Comparison of ENCODE assay signal across 17 cellular contexts in the genomic region with DNA sequence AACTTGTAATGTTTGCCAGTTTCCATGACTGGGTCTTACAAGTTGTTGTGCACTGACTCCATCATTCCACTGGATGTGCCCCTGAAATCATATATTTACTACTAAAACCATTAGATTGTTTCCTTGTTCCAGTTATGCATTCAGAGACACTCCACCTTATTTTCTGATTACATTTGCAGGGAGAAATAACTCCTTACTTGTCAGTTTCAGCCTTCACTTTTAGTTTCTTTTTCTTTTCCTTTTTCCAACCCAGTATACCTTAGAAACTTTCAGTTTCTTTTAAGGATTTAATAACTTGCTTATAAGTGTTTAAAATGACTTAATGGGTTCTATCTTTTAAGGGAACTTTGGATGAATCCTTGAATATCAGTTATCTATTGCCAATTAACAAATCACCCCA. TPM values are rescaled to one million over a fixed set of nuclear protein-coding genes. Genes with fewer than 3 reads are reported as not detected.
DNase-seq lines count a peak whose midpoint lies in the region; ATAC-seq and TF ChIP-seq lines count a peak whose summit lies in the region.
"Had no signal": no experiment of that assay in that cellular context is flagged by ENCODE, and none has a peak within 500 bp of the region (broad histone marks: within the 10 kb centered on the region; RNA-seq: fewer than 3 reads in every experiment).

No MANE protein-coding gene starts in this region.

- H3K27me3 ChIP-seq in tibial nerve, result no peaks in the 10 kb centered on the region

- no peaks in the 10 kb centered on the region for H3K9me3 Mint-ChIP-seq in T-helper 1 cell treated with Interleukin-12 subunit alpha and Interleukin-12 subunit beta and Interleukin-4 antibody, amounts not matched to agents 30 μg/mL and 1 μg/mL, for 36 hours
- no peaks in the 10 kb centered on the region for H3K9me3 Mint-ChIP-seq in activated T-cell treated with anti-CD3 and anti-CD28 coated beads, Interleukin-2, amount 50 U/mL, for 72 hours
- no peaks in the 10 kb centered on the region for H3K9me3 Mint-ChIP-seq in activated T-cell treated with anti-CD3 and anti-CD28 coated beads, Interleukin-2, amount 50 U/mL, for 4 hours
- no peaks in the 10 kb centered on the region for H3K9me3 Mint-ChIP-seq in activated naive CD8-positive, alpha-beta T cell treated with anti-CD3 and anti-CD28 coated beads, Interleukin-2, amount 10 ng/mL, durations not matched to agents 7 days and 5 days

- peak overlapping the region; percentile 15 for H3K4me3 Mint-ChIP-seq in T-helper 1 cell treated with Interleukin-12 subunit alpha and Interleukin-12 subunit beta and Interleukin-4 antibody, amounts not matched to agents 30 μg/mL and 1 μg/mL, for 36 hours
- no peak overlapping the region for H3K4me3 Mint-ChIP-seq in activated T-cell treated with anti-CD3 and anti-CD28 coated beads, Interleukin-2, amount 50 U/mL, for 72 hours
- no peak overlapping the region for H3K4me3 Mint-ChIP-seq in activated T-cell treated with anti-CD3 and anti-CD28 coated beads, Interleukin-2, amount 50 U/mL, for 4 hours
- H3K4me3 Mint-ChIP-seq in activated naive CD8-positive, alpha-beta T cell treated with anti-CD3 and anti-CD28 coated beads, Interleukin-2, amount 10 ng/mL, durations not matched to agents 7 days and 5 days, result peak overlapping the region; percentile 57

- H3K27me3 Mint-ChIP-seq in T-helper 1 cell treated with Interleukin-12 subunit alpha and Interleukin-12 subunit beta and Interleukin-4 antibody, amounts not matched to agents 30 μg/mL and 1 μg/mL, for 36 hours (ENCODE audit: low read depth), result no peaks in the 10 kb centered on the region
- no peaks in the 10 kb centered on the region for H3K27me3 Mint-ChIP-seq in activated T-cell treated with anti-CD3 and anti-CD28 coated beads, Interleukin-2, amount 50 U/mL, for 72 hours (ENCODE audit: low read depth)
- H3K27me3 Mint-ChIP-seq in activated T-cell treated with anti-CD3 and anti-CD28 coated beads, Interleukin-2, amount 50 U/mL, for 4 hours (ENCODE audit: low read depth), result no peaks in the 10 kb centered on the region
- no peaks in the 10 kb centered on the region for H3K27me3 Mint-ChIP-seq in activated naive CD8-positive, alpha-beta T cell treated with anti-CD3 and anti-CD28 coated beads, Interleukin-2, amount 10 ng/mL, durations not matched to agents 7 days and 5 days

- TF ChIP-seq CTCF in HEK293 (tag by site-specific recombination; IDR thresholded peaks at IDR 0.05), result no peak
- TF ChIP-seq CTCF in tibial nerve (IDR thresholded peaks at IDR 0.05), result no peak

- no peaks in the 10 kb centered on the region for H3K4me1 ChIP-seq in HEK293 (ENCODE audit: control insufficient read depth, insufficient read depth, low read length)
- H3K4me1 ChIP-seq in tibial nerve, result no peaks in the 10 kb centered on the region

- POLR2A ChIA-PET in HEK293 (lab: Yijun Ruan, JAX), result interaction anchor here (1.1 kb wide), 1 partner anchor 596 kb away, joined by 3 read pairs; no protein-coding TSS in a partner anchor
- POLR2A ChIA-PET in activated naive CD8-positive, alpha-beta T cell treated with anti-CD3 and anti-CD28 coated beads, Interleukin-2, amount 10 ng/mL, durations not matched to agents 7 days and 5 days (lab: Charles Lee), result no interaction called here

- H3K36me3 ChIP-seq in HEK293 (ENCODE audit: control insufficient read depth in 2 of 2, insufficient read depth in 1 of 2, low read length in 2 of 2) (peaks cover 11 to 16% of the 10 kb centered on the region in 2 experiments; a peak in 2 of 3 replicates), tibial nerve (peaks cover 0 to 7% (median 0%) of the 10 kb centered on the region in 3 donors)

- no peak for DNase-seq in T-helper 1 cell
- no peak for DNase-seq in activated T-cell treated with anti-CD3 and anti-CD28 coated beads, Interleukin-2, amount 50 U/mL, for 72 hours
- no peak for DNase-seq in activated T-cell treated with anti-CD3 and anti-CD28 coated beads, Interleukin-2, amount 50 U/mL, for 4 hours
- DNase-seq in activated naive CD8-positive, alpha-beta T cell treated with anti-CD3 and anti-CD28 coated beads, Interleukin-2, amount 10 ng/mL, durations not matched to agents 7 days and 5 days, result no peak
- no peak for DNase-seq in tibial nerve (ENCODE audit: low spot score in 2 of 2)
- DNase-seq: AML-193, DMS79, GM23248, HCEC 1CT, NCI-H1105, NCI-H1694 had no signal

- CTCF ChIA-PET in HEK293 (lab: Yijun Ruan, JAX), result interaction anchor here (0.6 to 1.5 kb wide), 4 partner anchors 88 to 723 kb away, joined by 3 to 7 read pairs (median 6); no protein-coding TSS in a partner anchor

- no peak overlapping the region for H3K27ac ChIP-seq in HEK293 (ENCODE audit: extremely low read depth, low read depth, low read length)
- no peak overlapping the region for H3K27ac ChIP-seq in tibial nerve
- H3K27ac ChIP-seq: 22Rv1, C4-2B, GM23248 had no signal

- H3K9me3 ChIP-seq in HEK293 (ENCODE audit: control insufficient read depth, insufficient read depth, low read depth, low read length) (no peaks in the 10 kb centered on the region), tibial nerve (no peaks in the 10 kb centered on the region)

- H3K36me3 Mint-ChIP-seq in T-helper 1 cell treated with Interleukin-12 subunit alpha and Interleukin-12 subunit beta and Interleukin-4 antibody, amounts not matched to agents 30 μg/mL and 1 μg/mL, for 36 hours (ENCODE audit: low read depth), result peaks cover 13% of the 10 kb centered on the region
- no peaks in the 10 kb centered on the region for H3K36me3 Mint-ChIP-seq in activated T-cell treated with anti-CD3 and anti-CD28 coated beads, Interleukin-2, amount 50 U/mL, for 72 hours (ENCODE audit: insufficient read depth in 2 of 2)
- H3K36me3 Mint-ChIP-seq in activated T-cell treated with anti-CD3 and anti-CD28 coated beads, Interleukin-2, amount 50 U/mL, for 4 hours (ENCODE audit: insufficient read depth), result peaks cover 11% of the 10 kb centered on the region
- peaks cover 32% of the 10 kb centered on the region for H3K36me3 Mint-ChIP-seq in activated naive CD8-positive, alpha-beta T cell treated with anti-CD3 and anti-CD28 coated beads, Interleukin-2, amount 10 ng/mL, durations not matched to agents 7 days and 5 days

- H3K27ac Mint-ChIP-seq in T-helper 1 cell treated with Interleukin-12 subunit alpha and Interleukin-12 subunit beta and Interleukin-4 antibody, amounts not matched to agents 30 μg/mL and 1 μg/mL, for 36 hours, result peak overlapping the region; percentile 77
- H3K27ac Mint-ChIP-seq in activated T-cell treated with anti-CD3 and anti-CD28 coated beads, Interleukin-2, amount 50 U/mL, for 72 hours, result peak overlapping the region; percentile 39
- peak overlapping the region; percentile 84 for H3K27ac Mint-ChIP-seq in activated naive CD8-positive, alpha-beta T cell treated with anti-CD3 and anti-CD28 coated beads, Interleukin-2, amount 10 ng/mL, durations not matched to agents 7 days and 5 days

- no peak for TF ChIP-seq POLR2A in tibial nerve (IDR thresholded peaks at IDR 0.05)

- no peak for ATAC-seq in activated T-cell treated with anti-CD3 and anti-CD28 coated beads, Interleukin-2, amount 50 U/mL, for 72 hours (replicated peaks in 1 of 2)
- no peak for ATAC-seq in activated T-cell treated with anti-CD3 and anti-CD28 coated beads, Interleukin-2, amount 50 U/mL, for 4 hours
- ATAC-seq in activated naive CD8-positive, alpha-beta T cell treated with anti-CD3 and anti-CD28 coated beads, Interleukin-2, amount 10 ng/mL, durations not matched to agents 7 days and 5 days (ENCODE audit: low read depth), result peak; percentile 30
- ATAC-seq in HG03175 (IDR thresholded peaks at IDR 0.05; ENCODE audit: unreplicated experiment), result no peak
- ATAC-seq: Right ventricle myocardium inferior had no signal

- no peak for TF ChIP-seq EP300 in tibial nerve (IDR thresholded peaks at IDR 0.05)

- H3K4me1 Mint-ChIP-seq in T-helper 1 cell treated with Interleukin-12 subunit alpha and Interleukin-12 subunit beta and Interleukin-4 antibody, amounts not matched to agents 30 μg/mL and 1 μg/mL, for 36 hours (ENCODE audit: low read depth), result peaks cover 27% of the 10 kb centered on the region
- peaks cover 15% of the 10 kb centered on the region for H3K4me1 Mint-ChIP-seq in activated T-cell treated with anti-CD3 and anti-CD28 coated beads, Interleukin-2, amount 50 U/mL, for 72 hours (ENCODE audit: low read depth)
- H3K4me1 Mint-ChIP-seq in activated T-cell treated with anti-CD3 and anti-CD28 coated beads, Interleukin-2, amount 50 U/mL, for 4 hours (ENCODE audit: low read depth), result peaks cover 6% of the 10 kb centered on the region
- peaks cover 24% of the 10 kb centered on the region for H3K4me1 Mint-ChIP-seq in activated naive CD8-positive, alpha-beta T cell treated with anti-CD3 and anti-CD28 coated beads, Interleukin-2, amount 10 ng/mL, durations not matched to agents 7 days and 5 days

- H3K4me3 ChIP-seq in HEK293 (ENCODE audit: low read depth, low read length), result no peak overlapping the region
- H3K4me3 ChIP-seq in tibial nerve, result no peak overlapping the region
- H3K4me3 ChIP-seq: GM23248 had no signal

TF ChIP-seq in HEK293, 187 proteins besides CTCF, POLR2A, EP300 and RAD21:
- no peak for TF ChIP-seq ZNF426 (tag by site-specific recombination; IDR thresholded peaks at IDR 0.05)
- no peak for TF ChIP-seq ZFP41 (tag by site-specific recombination; IDR thresholded peaks at IDR 0.05; ENCODE audit: borderline replicate concordance)
- TF ChIP-seq ZNF146 (tag by site-specific recombination; IDR thresholded peaks at IDR 0.05), result no peak
- TF ChIP-seq KLF7 (tag by site-specific recombination; IDR thresholded peaks at IDR 0.05; ENCODE audit: borderline replicate concordance), result no peak
- TF ChIP-seq PRDM1 (tag by site-specific recombination; IDR thresholded peaks at IDR 0.05), result peak; percentile 21; the same call in 1 of the 2 replicates

RNA-seq across cellular contexts. Expression of a gene that starts 39.8 kb away (rescaled TPM):
- 10 to 100 TPM; 54.2 to 68.3 TPM for total RNA-seq in activated T-cell treated with anti-CD3 and anti-CD28 coated beads, Interleukin-2, amount 50 U/mL, for 72 hours
- total RNA-seq in activated T-cell treated with anti-CD3 and anti-CD28 coated beads, Interleukin-2, amount 50 U/mL, for 4 hours, result 10 to 100 TPM; 62.9 to 98.8 (median 89.2) TPM
- total RNA-seq in activated naive CD8-positive, alpha-beta T cell treated with anti-CD3 and anti-CD28 coated beads, Interleukin-2, amount 10 ng/mL, durations not matched to agents 7 days and 5 days, result 10 to 100 TPM; 47.4 to 50.2 TPM
- 10 to 100 TPM; 19.7 to 27.3 (median 22.8) TPM for total RNA-seq in tibial nerve

Comparison
In these comparisons a context has a peak if more than half of its experiments do, and no peak if none do; other contexts are left out.
1. H3K4me3 Mint-ChIP-seq: peak in T-helper 1 cell treated with Interleukin-12 subunit alpha and Interleukin-12 subunit beta and Interleukin-4 antibody, amounts not matched to agents 30 μg/mL and 1 μg/mL, for 36 hours (single experiment) and activated naive CD8-positive, alpha-beta T cell treated with anti-CD3 and anti-CD28 coated beads, Interleukin-2, amount 10 ng/mL, durations not matched to agents 7 days and 5 days (single experiment); none in activated T-cell treated with anti-CD3 and anti-CD28 coated beads, Interleukin-2, amount 50 U/mL, for 72 hours (0 of 2) and activated T-cell treated with anti-CD3 and anti-CD28 coated beads, Interleukin-2, amount 50 U/mL, for 4 hours (single experiment).
2. Peak in every context shown above with its lines, with median percentiles within 50 percentile points of each other: H3K27ac Mint-ChIP-seq.